1 cellular context compared by ENCODE assay signal in the genomic region with DNA sequence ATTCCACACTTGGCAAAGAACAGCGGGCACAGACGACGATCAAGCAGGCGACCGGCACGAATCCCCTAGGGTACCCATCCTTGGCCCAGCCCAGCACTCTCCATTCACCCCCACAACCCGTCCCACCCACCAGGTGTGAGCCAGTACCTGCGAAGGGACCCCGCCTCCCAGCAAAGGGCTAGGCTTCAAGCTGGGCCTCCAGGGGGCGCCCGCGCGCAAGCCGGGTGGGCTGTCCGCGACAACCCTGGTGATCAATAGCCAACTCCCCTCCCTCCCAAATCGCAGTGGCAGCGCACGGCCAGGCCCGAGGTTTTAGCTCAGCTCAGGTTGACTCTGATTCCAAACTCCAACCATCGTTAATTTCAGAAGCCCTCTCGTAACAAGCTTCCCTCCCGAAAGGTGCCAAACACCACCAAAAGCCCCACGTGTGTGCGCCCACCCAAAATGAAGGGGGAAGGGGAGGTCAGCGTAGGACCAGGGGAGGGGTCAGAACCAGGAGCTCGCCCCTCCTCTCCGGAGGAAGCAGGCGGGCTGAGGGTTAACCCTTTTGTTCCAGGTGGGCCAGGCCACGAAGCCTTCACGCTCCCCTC.
A peak's percentile ranks its signal among the peaks of the same experiment; 100 is the strongest.
TF ChIP-seq lines count a peak whose summit lies in the region.

No MANE protein-coding gene starts in this region.

TF ChIP-seq in HepG2, 621 proteins besides CTCF, POLR2A, EP300 and RAD21 (continued from another document and continues in another):
- TF ChIP-seq STAG1 (CRISPR knock-in tag; IDR thresholded peaks at IDR 0.05) (peak; percentile 92), ARHGAP35 (CRISPR knock-in tag; IDR thresholded peaks at IDR 0.05; ENCODE audit: borderline replicate concordance) (0 out of 2 replicates have a peak, but pooled peaks have one; percentile 40), ZNF256 (CRISPR knock-in tag; conservative IDR thresholded peaks at IDR 0.05) (0 out of 2 replicates have a peak, but pooled peaks have one; percentile 63), ZNF891 (CRISPR knock-in tag; IDR thresholded peaks at IDR 0.05) (peak; percentile 87), ZNF598 (CRISPR knock-in tag; IDR thresholded peaks at IDR 0.05; ENCODE audit: borderline replicate concordance) (peak; percentile 74; the same call in 1 of the 2 replicates), ZNF180 (CRISPR knock-in tag; IDR thresholded peaks at IDR 0.05; ENCODE audit: borderline replicate concordance, low read depth) (no peak), ZNF766 (CRISPR knock-in tag; IDR thresholded peaks at IDR 0.05; ENCODE audit: borderline replicate concordance) (0 out of 2 replicates have a peak, but pooled peaks have one; percentile 22), MAZ (IDR thresholded peaks at IDR 0.05; ENCODE audit: borderline replicate concordance, low read depth, low read length) (peak; percentile 80; the same call in 1 of the 2 replicates), MAZ (CRISPR knock-in tag; IDR thresholded peaks at IDR 0.05; ENCODE audit: low read depth) (peak; percentile 82), RAD51 (IDR thresholded peaks at IDR 0.05; ENCODE audit: borderline replicate concordance) (no peak), ZKSCAN5 (CRISPR knock-in tag; IDR thresholded peaks at IDR 0.05) (peak; percentile 57; the same call in 1 of the 2 replicates), MTF1 (CRISPR knock-in tag; IDR thresholded peaks at IDR 0.05) (no peak), ZNF430 (CRISPR knock-in tag; IDR thresholded peaks at IDR 0.05) (peak; percentile 37; the same call in 1 of the 2 replicates), ZNF510 (CRISPR knock-in tag; IDR thresholded peaks at IDR 0.05; ENCODE audit: low read depth) (peak; percentile 84), ZNF567 (CRISPR knock-in tag; IDR thresholded peaks at IDR 0.05; ENCODE audit: borderline replicate concordance) (peak; percentile 91; the same call in 1 of the 2 replicates), ATRX (CRISPR knock-in tag; IDR thresholded peaks at IDR 0.05; ENCODE audit: borderline replicate concordance) (no peak), ZNF678 (CRISPR knock-in tag; IDR thresholded peaks at IDR 0.05) (0 out of 2 replicates have a peak, but pooled peaks have one; percentile 40), ZNF790 (CRISPR knock-in tag; IDR thresholded peaks at IDR 0.05; ENCODE audit: borderline replicate concordance) (no peak), RARA (CRISPR knock-in tag; IDR thresholded peaks at IDR 0.05) (peak; percentile 30; the same call in 1 of the 2 replicates), ZNF501 (CRISPR knock-in tag; IDR thresholded peaks at IDR 0.05) (peak; percentile 71; the same call in 1 of the 2 replicates), ERF (CRISPR knock-in tag; IDR thresholded peaks at IDR 0.05) (0 out of 2 replicates have a peak, but pooled peaks have one; percentile 48), NFATC3 (CRISPR knock-in tag; IDR thresholded peaks at IDR 0.05) (no peak), ZNF781 (CRISPR knock-in tag; IDR thresholded peaks at IDR 0.05; ENCODE audit: borderline replicate concordance, not compliant biosample characterization) (peak; percentile 27)
- TF ChIP-seq, protein P1, sequence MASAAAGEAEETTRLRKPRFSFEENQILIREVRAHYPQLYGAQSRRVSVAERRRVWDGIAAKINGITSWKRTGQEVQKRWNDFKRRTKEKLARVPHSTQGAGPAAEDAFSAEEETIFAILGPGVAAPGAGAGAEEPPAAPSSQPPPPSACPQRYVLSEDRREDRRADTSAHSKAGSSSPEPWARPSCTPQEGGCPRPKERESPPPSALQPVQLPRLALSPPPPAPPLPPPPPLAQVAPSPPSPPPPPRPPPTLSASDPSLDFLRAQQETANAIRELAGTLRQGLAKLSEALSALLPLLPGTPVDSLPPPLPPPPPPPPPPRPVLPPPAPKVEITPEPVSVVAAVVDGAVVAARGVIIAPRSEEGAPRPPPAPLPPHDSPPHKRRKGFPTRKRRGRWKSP (CRISPR knock-in tag; IDR thresholded peaks at IDR 0.05) = 0 out of 2 replicates have a peak, but pooled peaks have one; percentile 26
- TF ChIP-seq, protein P2, sequence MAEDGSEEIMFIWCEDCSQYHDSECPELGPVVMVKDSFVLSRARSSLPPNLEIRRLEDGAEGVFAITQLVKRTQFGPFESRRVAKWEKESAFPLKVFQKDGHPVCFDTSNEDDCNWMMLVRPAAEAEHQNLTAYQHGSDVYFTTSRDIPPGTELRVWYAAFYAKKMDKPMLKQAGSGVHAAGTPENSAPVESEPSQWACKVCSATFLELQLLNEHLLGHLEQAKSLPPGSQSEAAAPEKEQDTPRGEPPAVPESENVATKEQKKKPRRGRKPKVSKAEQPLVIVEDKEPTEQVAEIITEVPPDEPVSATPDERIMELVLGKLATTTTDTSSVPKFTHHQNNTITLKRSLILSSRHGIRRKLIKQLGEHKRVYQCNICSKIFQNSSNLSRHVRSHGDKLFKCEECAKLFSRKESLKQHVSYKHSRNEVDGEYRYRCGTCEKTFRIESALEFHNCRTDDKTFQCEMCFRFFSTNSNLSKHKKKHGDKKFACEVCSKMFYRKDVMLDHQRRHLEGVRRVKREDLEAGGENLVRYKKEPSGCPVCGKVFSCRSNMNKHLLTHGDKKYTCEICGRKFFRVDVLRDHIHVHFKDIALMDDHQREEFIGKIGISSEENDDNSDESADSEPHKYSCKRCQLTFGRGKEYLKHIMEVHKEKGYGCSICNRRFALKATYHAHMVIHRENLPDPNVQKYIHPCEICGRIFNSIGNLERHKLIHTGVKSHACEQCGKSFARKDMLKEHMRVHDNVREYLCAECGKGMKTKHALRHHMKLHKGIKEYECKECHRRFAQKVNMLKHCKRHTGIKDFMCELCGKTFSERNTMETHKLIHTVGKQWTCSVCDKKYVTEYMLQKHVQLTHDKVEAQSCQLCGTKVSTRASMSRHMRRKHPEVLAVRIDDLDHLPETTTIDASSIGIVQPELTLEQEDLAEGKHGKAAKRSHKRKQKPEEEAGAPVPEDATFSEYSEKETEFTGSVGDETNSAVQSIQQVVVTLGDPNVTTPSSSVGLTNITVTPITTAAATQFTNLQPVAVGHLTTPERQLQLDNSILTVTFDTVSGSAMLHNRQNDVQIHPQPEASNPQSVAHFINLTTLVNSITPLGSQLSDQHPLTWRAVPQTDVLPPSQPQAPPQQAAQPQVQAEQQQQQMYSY (CRISPR knock-in tag; IDR thresholded peaks at IDR 0.05) = no peak
- TF ChIP-seq, protein P3, sequence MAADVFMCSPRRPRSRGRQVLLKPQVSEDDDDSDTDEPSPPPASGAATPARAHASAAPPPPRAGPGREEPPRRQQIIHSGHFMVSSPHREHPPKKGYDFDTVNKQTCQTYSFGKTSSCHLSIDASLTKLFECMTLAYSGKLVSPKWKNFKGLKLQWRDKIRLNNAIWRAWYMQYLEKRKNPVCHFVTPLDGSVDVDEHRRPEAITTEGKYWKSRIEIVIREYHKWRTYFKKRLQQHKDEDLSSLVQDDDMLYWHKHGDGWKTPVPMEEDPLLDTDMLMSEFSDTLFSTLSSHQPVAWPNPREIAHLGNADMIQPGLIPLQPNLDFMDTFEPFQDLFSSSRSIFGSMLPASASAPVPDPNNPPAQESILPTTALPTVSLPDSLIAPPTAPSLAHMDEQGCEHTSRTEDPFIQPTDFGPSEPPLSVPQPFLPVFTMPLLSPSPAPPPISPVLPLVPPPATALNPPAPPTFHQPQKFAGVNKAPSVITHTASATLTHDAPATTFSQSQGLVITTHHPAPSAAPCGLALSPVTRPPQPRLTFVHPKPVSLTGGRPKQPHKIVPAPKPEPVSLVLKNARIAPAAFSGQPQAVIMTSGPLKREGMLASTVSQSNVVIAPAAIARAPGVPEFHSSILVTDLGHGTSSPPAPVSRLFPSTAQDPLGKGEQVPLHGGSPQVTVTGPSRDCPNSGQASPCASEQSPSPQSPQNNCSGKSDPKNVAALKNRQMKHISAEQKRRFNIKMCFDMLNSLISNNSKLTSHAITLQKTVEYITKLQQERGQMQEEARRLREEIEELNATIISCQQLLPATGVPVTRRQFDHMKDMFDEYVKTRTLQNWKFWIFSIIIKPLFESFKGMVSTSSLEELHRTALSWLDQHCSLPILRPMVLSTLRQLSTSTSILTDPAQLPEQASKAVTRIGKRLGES (CRISPR knock-in tag; IDR thresholded peaks at IDR 0.05; ENCODE audit: borderline replicate concordance) = no peak
- TF ChIP-seq, protein P4, sequence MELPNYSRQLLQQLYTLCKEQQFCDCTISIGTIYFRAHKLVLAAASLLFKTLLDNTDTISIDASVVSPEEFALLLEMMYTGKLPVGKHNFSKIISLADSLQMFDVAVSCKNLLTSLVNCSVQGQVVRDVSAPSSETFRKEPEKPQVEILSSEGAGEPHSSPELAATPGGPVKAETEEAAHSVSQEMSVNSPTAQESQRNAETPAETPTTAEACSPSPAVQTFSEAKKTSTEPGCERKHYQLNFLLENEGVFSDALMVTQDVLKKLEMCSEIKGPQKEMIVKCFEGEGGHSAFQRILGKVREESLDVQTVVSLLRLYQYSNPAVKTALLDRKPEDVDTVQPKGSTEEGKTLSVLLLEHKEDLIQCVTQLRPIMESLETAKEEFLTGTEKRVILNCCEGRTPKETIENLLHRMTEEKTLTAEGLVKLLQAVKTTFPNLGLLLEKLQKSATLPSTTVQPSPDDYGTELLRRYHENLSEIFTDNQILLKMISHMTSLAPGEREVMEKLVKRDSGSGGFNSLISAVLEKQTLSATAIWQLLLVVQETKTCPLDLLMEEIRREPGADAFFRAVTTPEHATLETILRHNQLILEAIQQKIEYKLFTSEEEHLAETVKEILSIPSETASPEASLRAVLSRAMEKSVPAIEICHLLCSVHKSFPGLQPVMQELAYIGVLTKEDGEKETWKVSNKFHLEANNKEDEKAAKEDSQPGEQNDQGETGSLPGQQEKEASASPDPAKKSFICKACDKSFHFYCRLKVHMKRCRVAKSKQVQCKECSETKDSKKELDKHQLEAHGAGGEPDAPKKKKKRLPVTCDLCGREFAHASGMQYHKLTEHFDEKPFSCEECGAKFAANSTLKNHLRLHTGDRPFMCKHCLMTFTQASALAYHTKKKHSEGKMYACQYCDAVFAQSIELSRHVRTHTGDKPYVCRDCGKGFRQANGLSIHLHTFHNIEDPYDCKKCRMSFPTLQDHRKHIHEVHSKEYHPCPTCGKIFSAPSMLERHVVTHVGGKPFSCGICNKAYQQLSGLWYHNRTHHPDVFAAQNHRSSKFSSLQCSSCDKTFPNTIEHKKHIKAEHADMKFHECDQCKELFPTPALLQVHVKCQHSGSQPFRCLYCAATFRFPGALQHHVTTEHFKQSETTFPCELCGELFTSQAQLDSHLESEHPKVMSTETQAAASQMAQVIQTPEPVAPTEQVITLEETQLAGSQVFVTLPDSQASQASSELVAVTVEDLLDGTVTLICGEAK (IDR thresholded peaks at IDR 0.05) = no peak
- TF ChIP-seq, protein P4 (CRISPR knock-in tag; IDR thresholded peaks at IDR 0.05) = no peak
- TF ChIP-seq, protein P5, sequence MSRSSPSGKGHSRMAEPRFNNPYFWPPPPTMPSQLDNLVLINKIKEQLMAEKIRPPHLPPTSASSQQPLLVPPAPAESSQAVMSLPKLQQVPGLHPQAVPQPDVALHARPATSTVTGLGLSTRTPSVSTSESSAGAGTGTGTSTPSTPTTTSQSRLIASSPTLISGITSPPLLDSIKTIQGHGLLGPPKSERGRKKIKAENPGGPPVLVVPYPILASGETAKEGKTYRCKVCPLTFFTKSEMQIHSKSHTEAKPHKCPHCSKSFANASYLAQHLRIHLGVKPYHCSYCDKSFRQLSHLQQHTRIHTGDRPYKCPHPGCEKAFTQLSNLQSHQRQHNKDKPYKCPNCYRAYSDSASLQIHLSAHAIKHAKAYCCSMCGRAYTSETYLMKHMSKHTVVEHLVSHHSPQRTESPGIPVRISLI (CRISPR knock-in tag; IDR thresholded peaks at IDR 0.05; ENCODE audit: borderline replicate concordance) = peak; percentile 78; the same call in 1 of the 2 replicates
- TF ChIP-seq, protein P6, sequence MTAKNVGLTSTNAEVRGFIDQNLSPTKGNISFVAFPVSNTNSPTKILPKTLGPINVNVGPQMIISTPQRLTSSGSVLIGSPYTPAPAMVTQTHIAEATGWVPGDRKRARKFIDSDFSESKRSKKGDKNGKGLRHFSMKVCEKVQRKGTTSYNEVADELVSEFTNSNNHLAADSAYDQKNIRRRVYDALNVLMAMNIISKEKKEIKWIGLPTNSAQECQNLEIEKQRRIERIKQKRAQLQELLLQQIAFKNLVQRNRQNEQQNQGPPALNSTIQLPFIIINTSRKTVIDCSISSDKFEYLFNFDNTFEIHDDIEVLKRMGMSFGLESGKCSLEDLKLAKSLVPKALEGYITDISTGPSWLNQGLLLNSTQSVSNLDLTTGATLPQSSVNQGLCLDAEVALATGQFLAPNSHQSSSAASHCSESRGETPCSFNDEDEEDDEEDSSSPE (CRISPR knock-in tag; IDR thresholded peaks at IDR 0.05) = peak; percentile 44; the same call in 1 of the 2 replicates
